In the genomic region with DNA sequence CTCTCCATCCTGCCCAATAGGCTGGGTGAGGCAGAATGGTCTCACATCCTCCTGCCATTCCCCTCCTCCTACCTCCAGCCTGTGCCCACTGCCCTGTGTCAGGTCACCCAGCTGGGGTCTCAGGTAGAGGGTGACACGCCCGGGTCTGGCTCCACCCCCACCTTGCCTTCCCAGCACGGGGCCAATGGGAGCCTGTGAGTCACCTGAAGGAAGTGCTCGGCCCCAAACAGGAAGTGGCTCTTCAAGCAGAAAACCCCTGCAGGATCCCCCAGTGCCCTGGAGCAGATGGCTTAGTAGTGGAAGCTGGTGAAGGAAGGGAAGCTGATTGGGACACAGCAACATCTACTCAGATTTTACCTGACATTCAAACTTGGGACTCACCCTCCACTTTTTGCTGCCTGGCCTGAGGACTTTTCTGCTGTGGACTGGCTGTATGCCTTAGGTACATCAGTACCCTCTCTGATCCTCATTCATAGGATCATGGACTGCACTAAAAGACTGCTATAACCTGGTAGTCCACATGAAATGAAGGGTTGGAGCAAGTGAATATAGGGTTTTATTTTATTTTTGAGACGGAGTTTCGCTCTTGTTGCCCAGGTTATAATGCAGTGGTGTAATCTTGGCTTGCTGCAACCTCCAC, we compare ENCODE assay signal across 8 cellular contexts. TPM values are rescaled to one million over a fixed set of nuclear protein-coding genes. Genes with fewer than 3 reads are reported as not detected.
DNase-seq lines count a peak whose midpoint lies in the region; ATAC-seq and TF ChIP-seq lines count a peak whose summit lies in the region.

No MANE protein-coding gene starts in this region.

- peak overlapping the region; percentile 52 for H3K4me3 ChIP-seq in CD8-positive, alpha-beta T cell (ENCODE audit: low read depth, low read length)
- H3K4me3 ChIP-seq in HCT116 (replicated peaks in 1 of 2; ENCODE audit: low read depth in 1 of 2, low read length in 2 of 2) = peak overlapping the region; percentile 45 to 54

- peak overlapping the region; percentile 50 for H3K4me3 Mint-ChIP-seq in CD8-positive, alpha-beta T cell
- peak overlapping the region; percentile 50 to 60 (median 57) for H3K4me3 Mint-ChIP-seq in T-cell
- H3K4me3 Mint-ChIP-seq in activated naive CD8-positive, alpha-beta T cell treated with anti-CD3 and anti-CD28 coated beads for 36 hours = peak overlapping the region; percentile 76

- no peak for TF ChIP-seq RAD21 in HCT116 (IDR thresholded peaks at IDR 0.05; ENCODE audit: low read depth)

- peak overlapping the region; percentile 46 for H3K9ac ChIP-seq in HCT116 (ENCODE audit: low read length)

- H3K27ac ChIP-seq in CD8-positive, alpha-beta T cell (ENCODE audit: low read depth, low read length) = no peak overlapping the region
- H3K27ac ChIP-seq in HCT116 (ENCODE audit: low read depth, low read length) = peak overlapping the region; percentile 42

- no peaks in the 10 kb centered on the region for H3K36me3 ChIP-seq in CD8-positive, alpha-beta T cell (ENCODE audit: insufficient read depth, low read length)
- no peaks in the 10 kb centered on the region for H3K36me3 ChIP-seq in HCT116 (ENCODE audit: control insufficient read depth in 1 of 2, insufficient read depth in 2 of 2, low read length in 2 of 2)

- peaks cover 14% of the 10 kb centered on the region for H3K4me1 Mint-ChIP-seq in CD8-positive, alpha-beta T cell (ENCODE audit: low read depth)
- peaks cover 15 to 26% (median 23%) of the 10 kb centered on the region in 3 donors for H3K4me1 Mint-ChIP-seq in T-cell
- peaks cover 14% of the 10 kb centered on the region for H3K4me1 Mint-ChIP-seq in activated naive CD8-positive, alpha-beta T cell treated with anti-CD3 and anti-CD28 coated beads for 36 hours

- H3K4me2 ChIP-seq in HCT116 (ENCODE audit: low read length) = peak overlapping the region; percentile 81

- no peak for TF ChIP-seq CTCF in CD8-positive, alpha-beta T cell (IDR thresholded peaks at IDR 0.05)
- no peak for TF ChIP-seq CTCF in HCT116 (IDR thresholded peaks at IDR 0.05 in 2 of 3, conservative IDR thresholded peaks at IDR 0.05 in 1 of 3; ENCODE audit: borderline replicate concordance in 1 of 3, insufficient read depth in 1 of 3, low read depth in 2 of 3, low read length in 2 of 3)

- CTCF ChIA-PET in CD8-positive, alpha-beta T cell (lab: Charles Lee) = interaction anchor here (0.6 to 1.9 kb wide), 3 partner anchors 19 to 368 kb away, joined by 3 to 6 read pairs (median 3); no protein-coding TSS in a partner anchor
- CTCF ChIA-PET in HCT116 (lab: Charles Lee) (no interaction called here), T-cell (lab: Charles Lee) (interaction anchor here in 1 of 2 donors (0.8 kb wide), 1 partner anchor 33 kb away, joined by 7 read pairs; a partner anchor contains a TSS)

- H3K27me3 ChIP-seq in CD8-positive, alpha-beta T cell (ENCODE audit: insufficient read depth, low read length) = no peaks in the 10 kb centered on the region
- no peaks in the 10 kb centered on the region for H3K27me3 ChIP-seq in HCT116 (ENCODE audit: insufficient read depth, low read length)

- peak overlapping the region; percentile 62 for H3K27ac Mint-ChIP-seq in CD8-positive, alpha-beta T cell
- H3K27ac Mint-ChIP-seq in T-cell = peak overlapping the region; percentile 30 to 79
- peak overlapping the region; percentile 82 for H3K27ac Mint-ChIP-seq in activated naive CD8-positive, alpha-beta T cell treated with anti-CD3 and anti-CD28 coated beads for 36 hours

- H3K9me3 Mint-ChIP-seq in CD8-positive, alpha-beta T cell = no peaks in the 10 kb centered on the region
- no peaks in the 10 kb centered on the region for H3K9me3 Mint-ChIP-seq in T-cell
- no peaks in the 10 kb centered on the region for H3K9me3 Mint-ChIP-seq in activated naive CD8-positive, alpha-beta T cell treated with anti-CD3 and anti-CD28 coated beads for 36 hours

- intact Hi-C loops in CD8-positive, alpha-beta T cell (cut with DNase I, micrococcal nuclease) = loop anchor here (2.0 to 5.0 kb wide), 3 partner anchors 18 to 805 kb away; a partner anchor contains a TSS
- intact Hi-C loops in HCT116 (cut with micrococcal nuclease) = no loop called here

- no peak for TF ChIP-seq POLR2A in HCT116 (IDR thresholded peaks at IDR 0.05; ENCODE audit: borderline replicate concordance, extremely low read depth, insufficient read depth, insufficient read length)

- no peaks in the 10 kb centered on the region for H3K27me3 Mint-ChIP-seq in CD8-positive, alpha-beta T cell (ENCODE audit: low read depth)
- H3K27me3 Mint-ChIP-seq in T-cell = no peaks in the 10 kb centered on the region
- no peaks in the 10 kb centered on the region for H3K27me3 Mint-ChIP-seq in activated naive CD8-positive, alpha-beta T cell treated with anti-CD3 and anti-CD28 coated beads for 36 hours

- DNase-seq in CD8-positive, alpha-beta T cell = peak; percentile 9 to 77 (median 59)
- DNase-seq in HCT116 (ENCODE audit: low read depth, low spot score) (no peak), T-cell (peak; percentile 17 to 66 (median 46)), NCI-H1092 (lab: John Stamatoyannopoulos, UW) (no peak), HCEC 1CT (no peak)
- peak; percentile 69 for DNase-seq in activated naive CD8-positive, alpha-beta T cell treated with anti-CD3 and anti-CD28 coated beads for 36 hours
- DNase-seq in stimulated activated CD4-positive, alpha-beta T cell treated with anti-CD3 and anti-CD28 coated beads, Interleukin-4, amount 100 ng/mL, for 4 hours = peak; percentile 51 to 64

- H3K4me1 ChIP-seq in CD8-positive, alpha-beta T cell (ENCODE audit: insufficient read depth, low read length) = peaks cover 13% of the 10 kb centered on the region
- H3K4me1 ChIP-seq in HCT116 (ENCODE audit: control insufficient read depth in 1 of 2, insufficient read depth in 2 of 2, low read length in 2 of 2) = peaks cover 34 to 49% of the 10 kb centered on the region in 2 experiments

- H3K9me3 ChIP-seq in CD8-positive, alpha-beta T cell (ENCODE audit: low read length) = no peaks in the 10 kb centered on the region
- no peaks in the 10 kb centered on the region for H3K9me3 ChIP-seq in HCT116 (ENCODE audit: control insufficient read depth in 1 of 2, insufficient read depth in 1 of 2, low read depth in 1 of 2, low read length in 2 of 2)

- H4K20me1 ChIP-seq in HCT116 (ENCODE audit: insufficient read depth) = no peaks in the 10 kb centered on the region

- peaks cover 5% of the 10 kb centered on the region for H3K36me3 Mint-ChIP-seq in CD8-positive, alpha-beta T cell
- H3K36me3 Mint-ChIP-seq in T-cell = peaks cover 4% of the 10 kb centered on the region
- no peaks in the 10 kb centered on the region for H3K36me3 Mint-ChIP-seq in activated naive CD8-positive, alpha-beta T cell treated with anti-CD3 and anti-CD28 coated beads for 36 hours

- peak overlapping the region; percentile 65 for H2AFZ ChIP-seq in HCT116 (ENCODE audit: low read depth, low read length, poor library complexity, severe bottlenecking)

- no peaks in the 10 kb centered on the region for H3K79me2 ChIP-seq in HCT116 (ENCODE audit: insufficient read depth, low read length)

- TSS peak; percentile 97 for BruUV-seq in HCT116 (replicated peaks; lab: Mats Ljungman, UMichigan)

- no peaks in the 10 kb centered on the region for H3K9me2 ChIP-seq in HCT116 (ENCODE audit: insufficient read depth)

- ATAC-seq in CD8-positive, alpha-beta T cell = peak; percentile 94
- ATAC-seq in HCT116 (peak; percentile 80), T-cell (replicated peaks in 1 of 4) (peak; percentile 90 to 98 (median 96)), GM19397 (IDR thresholded peaks at IDR 0.05; ENCODE audit: unreplicated experiment) (no peak)

- RAD21 ChIA-PET in HCT116 (lab: Charles Lee; ENCODE audit: low non-redundant PET in 1 of 2, low total read pairs in 2 of 2, uncharacterized antibody in 2 of 2, unreplicated experiment in 2 of 2) = no interaction called here

- POLR2A ChIA-PET in CD8-positive, alpha-beta T cell (lab: Charles Lee) = interaction anchor here (0.8 to 1.5 kb wide), 2 partner anchors 17 kb away, joined by 3 to 4 read pairs; no protein-coding TSS in a partner anchor
- POLR2A ChIA-PET in HCT116 (lab: Charles Lee) = no interaction called here
- POLR2A ChIA-PET in T-cell (lab: Charles Lee) = no interaction called here

TF ChIP-seq in HCT116, 20 proteins besides CTCF, POLR2A, EP300 and RAD21:
- peak; percentile 65 for TF ChIP-seq POLR2AphosphoS5 (IDR thresholded peaks at IDR 0.05; ENCODE audit: low read depth, low read length)
- no peak for TF ChIP-seq EGR1 (IDR thresholded peaks at IDR 0.05; ENCODE audit: low read depth)

RNA-seq across cellular contexts. Expression of a gene that starts 33.4 kb away (rescaled TPM):
- total RNA-seq in CD8-positive, alpha-beta T cell = 10 to 100 TPM; 15.9 to 18.3 TPM
- total RNA-seq in HCT116 (2021; ENCODE audit: unreplicated experiment) (27.5 TPM), T-cell (10 to 100 TPM; 31.4 to 81.3 (median 70.9) TPM)
- polyA plus RNA-seq in HCT116 (2012) = 23.0 and 24.7 TPM in 2 replicates
- total RNA-seq in activated naive CD8-positive, alpha-beta T cell treated with anti-CD3 and anti-CD28 coated beads for 36 hours = 1 to 10 TPM; 5.9 to 6.6 TPM

RNA-seq across cellular contexts. Expression of a gene that starts 59.3 kb away (rescaled TPM):
- total RNA-seq in CD8-positive, alpha-beta T cell = under 1 TPM; 0.50 to 0.84 TPM
- 1.7 TPM for total RNA-seq in HCT116 (2021; ENCODE audit: unreplicated experiment)
- 2.9 and 4.4 TPM in 2 replicates for polyA plus RNA-seq in HCT116 (2012)
- 1 to 10 TPM in 4 of 5 donors, under 1 TPM in 1; 0.33 to 2.9 (median 1.5) TPM for total RNA-seq in T-cell
- under 1 TPM; 0.21 to 0.58 TPM for total RNA-seq in activated naive CD8-positive, alpha-beta T cell treated with anti-CD3 and anti-CD28 coated beads for 36 hours

Comparison
In these comparisons a context has a peak if more than half of its experiments do, and no peak if none do; other contexts are left out.
1. DNase-seq: peak in CD8-positive, alpha-beta T cell (7 of 7), T-cell (34 of 34), activated naive CD8-positive, alpha-beta T cell treated with anti-CD3 and anti-CD28 coated beads for 36 hours (single experiment) and stimulated activated CD4-positive, alpha-beta T cell treated with anti-CD3 and anti-CD28 coated beads, Interleukin-4, amount 100 ng/mL, for 4 hours (2 of 2); none in HCT116 (single experiment), NCI-H1092 (single experiment) and HCEC 1CT (single experiment).
2. Peak in every context shown above with its lines, with median percentiles within 50 percentile points of each other: H3K27ac Mint-ChIP-seq and H3K4me3 Mint-ChIP-seq.